18 cellular contexts compared by ENCODE assay signal in the genomic region with DNA sequence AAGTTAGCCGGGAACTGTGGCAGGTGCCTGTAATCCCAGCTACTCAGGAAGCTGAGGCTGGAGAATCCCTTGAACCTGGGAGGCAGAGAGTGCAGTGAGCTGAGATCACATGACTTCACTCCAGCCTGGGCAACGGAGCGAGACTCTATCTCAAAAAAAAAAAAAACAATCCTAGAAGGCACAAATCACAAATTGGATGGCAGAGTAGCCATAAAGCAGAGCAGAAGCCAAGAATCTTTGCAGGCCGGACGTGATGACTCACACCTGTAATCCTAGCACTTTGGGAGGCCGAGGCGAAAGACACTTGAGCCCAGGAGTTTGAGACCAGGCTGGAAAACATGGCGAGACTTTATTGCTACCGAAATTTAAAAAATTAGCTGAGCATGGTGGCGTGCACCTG. TPM values are rescaled to one million over a fixed set of nuclear protein-coding genes. Genes with fewer than 3 reads are reported as not detected.
DNase-seq lines count a peak whose midpoint lies in the region; ATAC-seq, FAIRE-seq and TF ChIP-seq lines count a peak whose summit lies in the region.
"Had no signal": no experiment of that assay in that cellular context is flagged by ENCODE, and none has a peak within 500 bp of the region (broad histone marks: within the 10 kb centered on the region; RNA-seq: fewer than 3 reads in every experiment).

No MANE protein-coding gene starts in this region.

- POLR2A ChIA-PET in MCF 10A (lab: Yijun Ruan, JAX): interaction anchor here (0.7 kb wide), 1 partner anchor 270 kb away, joined by 3 read pairs; no protein-coding TSS in a partner anchor

- BruUV-seq in MCF 10A (replicated peaks; lab: Mats Ljungman, UMichigan): no TSS peak

- no peaks in the 10 kb centered on the region for H3K4me1 Mint-ChIP-seq in MCF 10A (ENCODE audit: insufficient read depth, unreplicated experiment)
- H3K4me1 Mint-ChIP-seq: activated naive CD4-positive, alpha-beta T cell treated with anti-CD3 and anti-CD28 coated beads, Interleukin-2, amount 50 U/mL, for 24 hours had no signal

- H3K4me3 Mint-ChIP-seq in MCF 10A (ENCODE audit: unreplicated experiment): no peak overlapping the region
- H3K4me3 Mint-ChIP-seq: activated naive CD4-positive, alpha-beta T cell treated with anti-CD3 and anti-CD28 coated beads, Interleukin-2, amount 50 U/mL, for 24 hours had no signal

- intact Hi-C loops in MCF 10A (cut with micrococcal nuclease): loop anchor here (10.0 kb wide), 2 partner anchors 85 to 115 kb away; no protein-coding TSS in a partner anchor
- intact Hi-C loops in breast epithelium (cut with DNase I; ENCODE audit: low total_unique reads): no loop called here
- intact Hi-C loops in posterior cingulate gyrus (cut with DNase I): loop anchor here (10.0 kb wide), 1 partner anchor 95 kb away; no protein-coding TSS in a partner anchor

- no peak overlapping the region for H3K27ac ChIP-seq in breast epithelium
- H3K27ac ChIP-seq: esophagus squamous epithelium, HL-60, tibial nerve had no signal

- CTCF ChIA-PET in MCF 10A (lab: Yijun Ruan, JAX): interaction anchor here (1.2 kb wide), 1 partner anchor 24 kb away, joined by 6 read pairs; no protein-coding TSS in a partner anchor

- H3K4me3 ChIP-seq in breast epithelium (no peak overlapping the region), epithelial cell of esophagus (ENCODE audit: low read length) (no peak overlapping the region)
- H3K4me3 ChIP-seq: esophagus squamous epithelium, tibial nerve had no signal

- in situ Hi-C loops in KBM-7 (cut with MboI; ENCODE audit: low pct_unique_long_range_greater_than_20kb, low sequenced_read_pairs): no loop called here

- DNase-seq in MCF 10A (ENCODE audit: unreplicated experiment): peak; percentile 84
- DNase-seq in breast epithelium (ENCODE audit: low spot score in 2 of 2): no peak
- DNase-seq in RPMI8226: peak; percentile 21
- peak; percentile 46 for DNase-seq in epithelial cell of esophagus (ENCODE audit: low read depth)
- DNase-seq in urothelium cell line (ENCODE audit: low spot score): peak; percentile 74
- no peak for DNase-seq in KBM-7
- no peak for DNase-seq in posterior cingulate gyrus
- DNase-seq: 8988T; activated CD8-positive, alpha-beta memory T cell treated with anti-CD3 and anti-CD28 coated beads for 24 hours; esophagus squamous epithelium; occipital lobe; Right ventricle myocardium superior; stimulated activated CD4-positive, alpha-beta T cell treated with anti-CD3 and anti-CD28 coated beads, Interleukin-12 subunit alpha, Interleukin-12 subunit beta, amount 100 ng/mL, for 4 hours had no signal

- H3K9me3 Mint-ChIP-seq in MCF 10A (ENCODE audit: unreplicated experiment): no peaks in the 10 kb centered on the region
- H3K9me3 Mint-ChIP-seq: activated naive CD4-positive, alpha-beta T cell treated with anti-CD3 and anti-CD28 coated beads, Interleukin-2, amount 50 U/mL, for 24 hours had no signal

- FAIRE-seq in urothelium cell line (lab: Jason Lieb, UNC): no peak
- FAIRE-seq: colon had no signal

- no peak for TF ChIP-seq POLR2A in breast epithelium (IDR thresholded peaks at IDR 0.05)

- H3K27me3 Mint-ChIP-seq in MCF 10A (ENCODE audit: insufficient read depth, unreplicated experiment): no peaks in the 10 kb centered on the region
- H3K27me3 Mint-ChIP-seq: activated naive CD4-positive, alpha-beta T cell treated with anti-CD3 and anti-CD28 coated beads, Interleukin-2, amount 50 U/mL, for 24 hours had no signal

- no peaks in the 10 kb centered on the region for H3K27me3 ChIP-seq in breast epithelium
- H3K27me3 ChIP-seq: tibial nerve had no signal

- no peaks in the 10 kb centered on the region for H3K9me3 ChIP-seq in breast epithelium
- H3K9me3 ChIP-seq: esophagus squamous epithelium, tibial nerve had no signal

- H3K36me3 Mint-ChIP-seq in MCF 10A (ENCODE audit: insufficient read depth, unreplicated experiment): no peaks in the 10 kb centered on the region
- H3K36me3 Mint-ChIP-seq: activated naive CD4-positive, alpha-beta T cell treated with anti-CD3 and anti-CD28 coated beads, Interleukin-2, amount 50 U/mL, for 24 hours had no signal

- no peaks in the 10 kb centered on the region for H3K4me1 ChIP-seq in breast epithelium
- H3K4me1 ChIP-seq: esophagus squamous epithelium, tibial nerve had no signal

- no peak overlapping the region for H3K27ac Mint-ChIP-seq in MCF 10A (ENCODE audit: low read depth, unreplicated experiment)
- H3K27ac Mint-ChIP-seq: activated naive CD4-positive, alpha-beta T cell treated with anti-CD3 and anti-CD28 coated beads, Interleukin-2, amount 50 U/mL, for 24 hours had no signal

- no peak for TF ChIP-seq CTCF in MCF 10A (IDR thresholded peaks at IDR 0.05; ENCODE audit: unreplicated experiment)
- TF ChIP-seq CTCF in breast epithelium (IDR thresholded peaks at IDR 0.05): no peak
- no peak for TF ChIP-seq CTCF in epithelial cell of esophagus (IDR thresholded peaks at IDR 0.05; ENCODE audit: insufficient read depth, low read depth, low read length, missing control alignments)

- no peaks in the 10 kb centered on the region for H3K36me3 ChIP-seq in breast epithelium
- H3K36me3 ChIP-seq: esophagus squamous epithelium, tibial nerve had no signal

- no peak for ATAC-seq in GM21515 (IDR thresholded peaks at IDR 0.05; ENCODE audit: unreplicated experiment)

RNA-seq across cellular contexts. Expression of a gene that starts 9.2 kb away (rescaled TPM):
- 58.0 and 68.3 TPM in 2 replicates for total RNA-seq in MCF 10A (2022)
- 10 to 100 TPM; 36.6 to 42.6 (median 38.7) TPM for total RNA-seq in breast epithelium

Comparison
In these comparisons a context has a peak if more than half of its experiments do, and no peak if none do; other contexts are left out.
1. DNase-seq: peak in MCF 10A (single experiment), RPMI8226 (single experiment), epithelial cell of esophagus (single experiment) and urothelium cell line (single experiment); none in breast epithelium (0 of 2), KBM-7 (single experiment) and posterior cingulate gyrus (0 of 10).